8 cellular contexts compared by ENCODE assay signal in genomic region chr18:36688020-36688965, GRCh38.
DNase-seq lines count a peak whose midpoint lies in the region; ATAC-seq, FAIRE-seq and TF ChIP-seq lines count a peak whose summit lies in the region.

No MANE protein-coding gene starts in this region.

- ATAC-seq in activated CD4-positive, alpha-beta T cell treated with anti-CD3 and anti-CD28 coated beads for 36 hours = no peak

- H3K36me3 ChIP-seq in HEK293 (ENCODE audit: control insufficient read depth in 2 of 2, insufficient read depth in 1 of 2, low read length in 2 of 2) = peaks cover 0 to 4% of the 10 kb centered on the region in 2 experiments; a peak in 1 of 3 replicates

- peaks cover 8% of the 10 kb centered on the region for H3K9me3 Mint-ChIP-seq in activated CD4-positive, alpha-beta T cell treated with anti-CD3 and anti-CD28 coated beads for 36 hours (ENCODE audit: low read depth)
- H3K9me3 Mint-ChIP-seq in mesothelial cell of epicardium = peaks cover 17% of the 10 kb centered on the region

- H3K9me3 ChIP-seq in HEK293 (ENCODE audit: control insufficient read depth, insufficient read depth, low read depth, low read length) = no peaks in the 10 kb centered on the region

- H3K4me3 Mint-ChIP-seq in activated CD4-positive, alpha-beta T cell treated with anti-CD3 and anti-CD28 coated beads for 36 hours = no peak overlapping the region
- H3K4me3 Mint-ChIP-seq in mesothelial cell of epicardium = no peak overlapping the region

- intact Hi-C loops in activated CD4-positive, alpha-beta T cell treated with anti-CD3 and anti-CD28 coated beads for 36 hours (cut with DNase I, micrococcal nuclease) = loop anchor here (1.0 to 5.0 kb wide), 4 partner anchors 69 to 209 kb away; no protein-coding TSS in a partner anchor

- H3K27me3 Mint-ChIP-seq in activated CD4-positive, alpha-beta T cell treated with anti-CD3 and anti-CD28 coated beads for 36 hours = peaks cover 18% of the 10 kb centered on the region
- H3K27me3 Mint-ChIP-seq in mesothelial cell of epicardium (ENCODE audit: low read depth) = no peaks in the 10 kb centered on the region

- H3K27ac Mint-ChIP-seq in activated CD4-positive, alpha-beta T cell treated with anti-CD3 and anti-CD28 coated beads for 36 hours = no peak overlapping the region
- no peak overlapping the region for H3K27ac Mint-ChIP-seq in mesothelial cell of epicardium

- FAIRE-seq in endometrium (lab: Jason Lieb, UNC) = peak; percentile 41

- 0 out of 2 replicates have a peak, but pooled peaks have one; percentile 35 for TF ChIP-seq CTCF in HEK293 (tag by site-specific recombination; IDR thresholded peaks at IDR 0.05)
- TF ChIP-seq CTCF in mesothelial cell of epicardium (IDR thresholded peaks at IDR 0.05; ENCODE audit: unreplicated experiment) = peak; percentile 91

- CTCF ChIA-PET in HEK293 (lab: Yijun Ruan, JAX) = interaction anchor here (0.6 to 3.7 kb wide), 55 partner anchors 8 to 624 kb away, joined by 3 to 35 read pairs (median 4); no protein-coding TSS in a partner anchor
- CTCF ChIA-PET in activated CD4-positive, alpha-beta T cell treated with anti-CD3 and anti-CD28 coated beads for 36 hours (lab: Charles Lee) = interaction anchor here (0.5 to 3.6 kb wide), 30 partner anchors 9 to 1395 kb away, joined by 3 to 46 read pairs (median 4); no protein-coding TSS in a partner anchor

- POLR2A ChIA-PET in HEK293 (lab: Yijun Ruan, JAX) = interaction anchor here (0.5 kb wide), 1 partner anchor 79 kb away, joined by 4 read pairs; no protein-coding TSS in a partner anchor
- POLR2A ChIA-PET in activated CD4-positive, alpha-beta T cell treated with anti-CD3 and anti-CD28 coated beads for 36 hours (lab: Charles Lee) = no interaction called here

- DNase-seq in NCI-H2196 (lab: John Stamatoyannopoulos, UW; ENCODE audit: unreplicated experiment) (peak; percentile 50), NCI-H2196 treated with DMSO at 0.1 percent for 48 hours (lab: John Stamatoyannopoulos, UW; ENCODE audit: unreplicated experiment) (no peak), NCI-H1930 (lab: John Stamatoyannopoulos, UW) (peak; percentile 21 to 37), mesothelial cell of epicardium (ENCODE audit: low spot score in 2 of 2, unreplicated experiment in 2 of 2) (peak in 1 of 2 experiments; percentile 79), superior temporal gyrus (ENCODE audit: extremely low spot score) (peak; percentile 86)
- DNase-seq in activated CD4-positive, alpha-beta T cell treated with anti-CD3 and anti-CD28 coated beads for 36 hours = peak; percentile 70

- H3K4me1 Mint-ChIP-seq in activated CD4-positive, alpha-beta T cell treated with anti-CD3 and anti-CD28 coated beads for 36 hours = no peaks in the 10 kb centered on the region
- peaks cover 24% of the 10 kb centered on the region for H3K4me1 Mint-ChIP-seq in mesothelial cell of epicardium

- H3K27ac ChIP-seq in HEK293 (ENCODE audit: extremely low read depth, low read depth, low read length) = no peak overlapping the region

- no peaks in the 10 kb centered on the region for H3K36me3 Mint-ChIP-seq in activated CD4-positive, alpha-beta T cell treated with anti-CD3 and anti-CD28 coated beads for 36 hours (ENCODE audit: low read depth)
- peaks cover 7% of the 10 kb centered on the region for H3K36me3 Mint-ChIP-seq in mesothelial cell of epicardium

- H3K4me3 ChIP-seq in HEK293 (ENCODE audit: low read depth, low read length) = no peak overlapping the region

- no peaks in the 10 kb centered on the region for H3K4me1 ChIP-seq in HEK293 (ENCODE audit: control insufficient read depth, insufficient read depth, low read length)

TF ChIP-seq in HEK293, 187 proteins besides CTCF, POLR2A, EP300 and RAD21:
- no peak for TF ChIP-seq ZNF394 (tag by site-specific recombination; IDR thresholded peaks at IDR 0.05; ENCODE audit: borderline replicate concordance)
- TF ChIP-seq ZNF654 (tag by site-specific recombination; IDR thresholded peaks at IDR 0.05; ENCODE audit: low read depth) = peak; percentile 23
- no peak for TF ChIP-seq ZNF830 (tag by site-specific recombination; IDR thresholded peaks at IDR 0.05; ENCODE audit: low read depth)
- no peak for TF ChIP-seq ZNF169 (tag by site-specific recombination; IDR thresholded peaks at IDR 0.05)
- TF ChIP-seq ZNF148 (tag by site-specific recombination; IDR thresholded peaks at IDR 0.05; ENCODE audit: borderline replicate concordance) = no peak
- TF ChIP-seq ZNF416 (tag by site-specific recombination; IDR thresholded peaks at IDR 0.05) = no peak
- no peak for TF ChIP-seq WT1 (tag by site-specific recombination; IDR thresholded peaks at IDR 0.05)
